1 cellular context compared by ENCODE assay signal in the genomic region with DNA sequence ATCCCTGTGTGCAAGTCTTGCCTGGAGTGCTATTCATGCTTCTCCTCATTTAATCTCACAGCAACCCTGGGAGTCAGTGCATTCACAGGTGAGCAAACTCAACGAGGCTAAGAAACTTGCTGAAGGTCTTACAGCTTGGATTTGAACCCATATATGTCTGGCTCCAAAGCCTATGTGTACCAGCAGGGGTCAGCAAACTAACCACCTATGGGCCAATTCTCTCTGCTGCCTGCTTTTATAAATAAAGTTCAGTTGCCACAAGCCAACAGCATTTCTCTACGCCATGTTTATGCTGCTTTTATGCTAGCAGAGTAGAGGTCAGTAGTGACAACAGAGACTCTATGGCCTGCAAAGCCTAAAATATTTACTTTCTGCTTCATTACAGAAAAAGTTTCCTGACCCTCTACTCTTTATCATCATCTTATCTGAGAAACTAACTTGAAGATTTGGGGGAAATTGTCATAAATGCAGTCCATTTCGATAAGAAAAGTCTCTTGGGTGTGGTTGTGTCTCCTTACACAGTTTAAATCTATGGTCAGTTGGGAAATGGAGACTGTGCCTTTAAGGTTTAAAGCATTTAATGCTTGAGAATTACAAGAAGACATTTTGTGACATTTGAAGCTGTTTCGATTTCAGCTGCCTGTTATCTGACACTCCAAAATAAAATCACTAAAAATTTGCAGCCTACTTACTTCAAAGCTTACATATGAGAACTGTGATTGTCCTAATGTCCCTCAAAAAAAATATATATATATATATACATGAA.
TF ChIP-seq lines count a peak whose summit lies in the region.

No MANE protein-coding gene starts in this region.

TF ChIP-seq in endothelial cell of umbilical vein, 7 proteins besides CTCF, POLR2A, EP300 and RAD21:
- TF ChIP-seq, protein P1, sequence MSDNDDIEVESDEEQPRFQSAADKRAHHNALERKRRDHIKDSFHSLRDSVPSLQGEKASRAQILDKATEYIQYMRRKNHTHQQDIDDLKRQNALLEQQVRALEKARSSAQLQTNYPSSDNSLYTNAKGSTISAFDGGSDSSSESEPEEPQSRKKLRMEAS (IDR thresholded peaks at IDR 0.05; ENCODE audit: insufficient read depth, insufficient read length) = no peak
- no peak for TF ChIP-seq MYC (IDR thresholded peaks at IDR 0.05; ENCODE audit: low read depth, low read length)
- TF ChIP-seq GATA2 (IDR thresholded peaks at IDR 0.05; ENCODE audit: insufficient read depth, insufficient read length, low read depth, low read length) = no peak
- TF ChIP-seq POLR2AphosphoS5 (IDR thresholded peaks at IDR 0.05; ENCODE audit: insufficient read depth, low read depth, low read length) = no peak
- no peak for TF ChIP-seq EZH2 (IDR thresholded peaks at IDR 0.05; ENCODE audit: borderline replicate concordance, low read depth, low read length, severe bottlenecking)
